ENCODE assay signal across 15 cellular contexts in the genomic region with DNA sequence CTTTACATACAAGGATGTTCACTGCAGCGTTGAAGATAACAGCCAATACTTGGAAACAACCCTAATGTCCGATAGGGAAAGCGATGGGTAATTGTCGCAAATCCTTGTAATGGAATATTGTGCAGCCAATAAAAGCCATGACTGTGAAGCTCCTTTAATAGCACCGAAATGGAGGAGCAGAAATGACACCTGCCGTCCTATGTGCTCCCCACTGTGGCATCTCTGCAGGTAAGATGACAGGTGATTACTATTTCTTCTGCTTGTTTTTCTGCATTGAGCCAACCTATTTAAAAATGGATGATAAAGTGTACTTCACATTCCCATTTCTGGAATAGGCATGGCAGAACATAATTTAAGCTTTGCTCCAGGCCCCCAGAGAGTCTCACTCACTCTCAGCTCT.
DNase-seq lines count a peak whose midpoint lies in the region; ATAC-seq and TF ChIP-seq lines count a peak whose summit lies in the region.
"Had no signal": no experiment of that assay in that cellular context is flagged by ENCODE, and none has a peak within 500 bp of the region (broad histone marks: within the 10 kb centered on the region; RNA-seq: fewer than 3 reads in every experiment).

No MANE protein-coding gene starts in this region.

- H3K27me3 ChIP-seq in right atrium auricular region: no peaks in the 10 kb centered on the region
- H3K27me3 ChIP-seq: BLaER1 had no signal

- no peaks in the 10 kb centered on the region for H3K36me3 ChIP-seq in right atrium auricular region
- H3K36me3 ChIP-seq: BLaER1 had no signal

- H3K4me3 ChIP-seq in right atrium auricular region: no peak overlapping the region
- H3K4me3 ChIP-seq: BLaER1, GM23338 had no signal

- ATAC-seq in Right ventricle myocardium inferior: no peak
- ATAC-seq: CD8-positive, alpha-beta T cell; GM23338 had no signal

- peak in 2 of 3 experiments; percentile 23 to 50 for DNase-seq in NCI-H1417 (lab: John Stamatoyannopoulos, UW)
- DNase-seq in NCI-H1417 treated with DMSO at 0.1 percent for 48 hours (lab: John Stamatoyannopoulos, UW): no peak
- DNase-seq in right atrium auricular region (ENCODE audit: low spot score): peak; percentile 16
- DNase-seq in Right ventricle myocardium inferior (ENCODE audit: missing footprints): no peak
- DNase-seq in stimulated activated CD8-positive, alpha-beta memory T cell treated with anti-CD3 and anti-CD28 coated beads, Interleukin-4, amount 100 ng/mL, for 48 hours: peak; percentile 1
- no peak for DNase-seq in EL
- DNase-seq: Caco-2; CD4-positive, CD25-positive, alpha-beta regulatory T cell; CD8-positive, alpha-beta T cell; DMS153; GF-D8 had no signal

- intact Hi-C loops in Right ventricle myocardium inferior (cut with DNase I): no loop called here

- H3K4me1 ChIP-seq in right atrium auricular region: no peaks in the 10 kb centered on the region
- H3K4me1 ChIP-seq: BLaER1, Caco-2 had no signal

- TF ChIP-seq CTCF in right atrium auricular region (IDR thresholded peaks at IDR 0.05): no peak

- peaks cover 0 to 10% of the 10 kb centered on the region in 2 donors for H3K9me3 ChIP-seq in right atrium auricular region
- H3K9me3 ChIP-seq: BLaER1, Caco-2 had no signal

- H3K27ac ChIP-seq in right atrium auricular region: no peak overlapping the region
- H3K27ac ChIP-seq: 22Rv1, BLaER1, C4-2B had no signal

Comparison
In these comparisons a context has a peak if more than half of its experiments do, and no peak if none do; other contexts are left out.
1. DNase-seq: peak in NCI-H1417 (2 of 3), right atrium auricular region (single experiment) and stimulated activated CD8-positive, alpha-beta memory T cell treated with anti-CD3 and anti-CD28 coated beads, Interleukin-4, amount 100 ng/mL, for 48 hours (single experiment); none in NCI-H1417 treated with DMSO at 0.1 percent for 48 hours (single experiment), Right ventricle myocardium inferior (single experiment) and EL (single experiment).